In genomic region chr12:76135456-76135855, GRCh38 we compare ENCODE assay signal across 20 cellular contexts. TPM values are rescaled to one million over a fixed set of nuclear protein-coding genes. Genes with fewer than 3 reads are reported as not detected.
DNase-seq lines count a peak whose midpoint lies in the region; ATAC-seq, FAIRE-seq and TF ChIP-seq lines count a peak whose summit lies in the region.
"Had no signal": no experiment of that assay in that cellular context is flagged by ENCODE, and none has a peak within 500 bp of the region (broad histone marks: within the 10 kb centered on the region; RNA-seq: fewer than 3 reads in every experiment).

No MANE protein-coding gene starts in this region.

- no peaks in the 10 kb centered on the region for H3F3A ChIP-seq in GM23338 (replicated peaks; ENCODE audit: low read depth)

- H3K27ac Mint-ChIP-seq in GM23338: no peak overlapping the region
- H3K27ac Mint-ChIP-seq: CD4-positive, alpha-beta T cell; H9; IgD-negative memory B cell had no signal

- no peak for ATAC-seq in GM23338
- no peak for ATAC-seq in HG02623 (IDR thresholded peaks at IDR 0.05; ENCODE audit: unreplicated experiment)
- ATAC-seq: HepG2 had no signal

- H3K36me3 ChIP-seq in GM23338 (ENCODE audit: insufficient read depth) (no peaks in the 10 kb centered on the region), MG63 (no peaks in the 10 kb centered on the region)

- H3K27me3 Mint-ChIP-seq in GM23338 (ENCODE audit: insufficient read depth, low read depth, poor library complexity): no peaks in the 10 kb centered on the region
- H3K27me3 Mint-ChIP-seq: CD4-positive, alpha-beta T cell; IgD-negative memory B cell had no signal

- H4K20me1 ChIP-seq in GM23338 (replicated peaks; ENCODE audit: insufficient read depth): no peaks in the 10 kb centered on the region

- no peaks in the 10 kb centered on the region for H3K4me1 ChIP-seq in GM23338 (ENCODE audit: insufficient read depth)
- H3K4me1 ChIP-seq: Caco-2 had no signal

- H3K27me3 ChIP-seq in GM23338 (ENCODE audit: insufficient read depth) (no peaks in the 10 kb centered on the region), MG63 (no peaks in the 10 kb centered on the region)

- H3K9me2 ChIP-seq in GM23338 (ENCODE audit: insufficient read depth): peaks cover 13% of the 10 kb centered on the region

- no peaks in the 10 kb centered on the region for H3K36me3 Mint-ChIP-seq in GM23338 (ENCODE audit: low read depth)
- H3K36me3 Mint-ChIP-seq: IgD-negative memory B cell had no signal

- peaks cover 12% of the 10 kb centered on the region; the same call in 2 of the 3 replicates for H3K9me3 Mint-ChIP-seq in GM23338
- H3K9me3 Mint-ChIP-seq: CD4-positive, alpha-beta T cell had no signal

- FAIRE-seq in GM19239 (lab: Jason Lieb, UNC): no peak
- FAIRE-seq: A204.1, D721Med, GM12892, GM18507, H1, HepG2 had no signal

- H3K79me2 ChIP-seq in GM23338 (replicated peaks; ENCODE audit: insufficient read depth): no peaks in the 10 kb centered on the region

- no peaks in the 10 kb centered on the region for H3K4me1 Mint-ChIP-seq in GM23338
- H3K4me1 Mint-ChIP-seq: IgD-negative memory B cell had no signal

- H2AFZ ChIP-seq in GM23338: peak overlapping the region; percentile 29; the same call in 1 of the 2 replicates

- H3K4me3 Mint-ChIP-seq in GM23338: no peak overlapping the region
- H3K4me3 Mint-ChIP-seq: CD4-positive, alpha-beta T cell; H9; IgD-negative memory B cell had no signal

- H3K9me3 ChIP-seq in MG63: peaks cover 8% of the 10 kb centered on the region

- H3K4me2 ChIP-seq in GM23338: no peak overlapping the region

- DNase-seq in GM23338 (ENCODE audit: low spot score) (no peak), MG63 (peak; percentile 62), fibroblast of mammary gland (ENCODE audit: low read depth) (peak; percentile 27), DMS79 (lab: John Stamatoyannopoulos, UW) (no peak), GM19239 (ENCODE audit: insufficient read length, low spot score) (no peak)
- DNase-seq: ACHN; AML-193; Caco-2; CD4-positive, alpha-beta T cell; GDM1; H9 had no signal

- H3K4me3 ChIP-seq in GM23338 (no peak overlapping the region), MG63 (no peak overlapping the region), fibroblast of mammary gland (ENCODE audit: control insufficient read depth, low read depth, low read length) (no peak overlapping the region)

- no peak overlapping the region for H3K27ac ChIP-seq in GM23338 (ENCODE audit: low read depth)
- H3K27ac ChIP-seq: C4-2B had no signal

- TF ChIP-seq CTCF in GM23338 (conservative IDR thresholded peaks at IDR 0.05; ENCODE audit: low read depth in 2 of 2) (no peak), fibroblast of mammary gland (conservative IDR thresholded peaks at IDR 0.05; ENCODE audit: control insufficient read depth, insufficient read depth, low read depth, low read length) (no peak)

TF ChIP-seq in GM23338, 12 proteins besides CTCF, POLR2A, EP300 and RAD21:
- TF ChIP-seq NANOG (IDR thresholded peaks at IDR 0.05; ENCODE audit: borderline replicate concordance) (no peak), EZH2phosphoT487 (IDR thresholded peaks at IDR 0.05; ENCODE audit: unreplicated experiment) (no peak), CREB1 (CRISPR knock-in tag; IDR thresholded peaks at IDR 0.05; ENCODE audit: low read depth) (no peak), STAT1 (IDR thresholded peaks at IDR 0.05; ENCODE audit: unreplicated experiment) (no peak)

RNA-seq across cellular contexts. Expression of gene NAP1L1, which starts 51.0 kb away (rescaled TPM):
- 658 and 693 TPM in 2 replicates for total RNA-seq in GM23338 (2014; rRNA removed; shearing (Covaris generic))
- 996 and 999 TPM in 2 replicates for polyA plus RNA-seq in GM23338 (2016; fragmentation: Nextera tagmentation; extraction: Ambion mirVana)
- total RNA-seq in MG63 (2014; rRNA removed; shearing (Covaris generic); ENCODE audit: low replicate concordance): 645 and 1,086 TPM in 2 replicates

Comparison
In these comparisons a context has a peak if more than half of its experiments do, and no peak if none do; other contexts are left out.
1. DNase-seq: peak in MG63 (single experiment) and fibroblast of mammary gland (single experiment); none in GM23338 (single experiment), DMS79 (single experiment) and GM19239 (single experiment).